ENCODE assay signal across 25 cellular contexts in genomic region chr17:38619451-38619795, GRCh38. TPM values are rescaled to one million over a fixed set of nuclear protein-coding genes. Genes with fewer than 3 reads are reported as not detected.
"Had no signal": no experiment of that assay in that cellular context is flagged by ENCODE, and none has a peak within 500 bp of the region (broad histone marks: within the 10 kb centered on the region; RNA-seq: fewer than 3 reads in every experiment).

No MANE protein-coding gene starts in this region.

- H3K4me3 Mint-ChIP-seq: dendritic cell treated with granulocyte-macrophage colony-stimulating factor and Interleukin-4, amounts not matched to agents 40 ng/mL and 50 ng/mL, for 4 days; effector memory CD8-positive, alpha-beta T cell; immature natural killer cell; memory B cell; mesothelial cell of epicardium; natural killer cell; neural crest cell; stimulated activated memory B cell treated with anti-CD40 and anti-IgM and Interleukin-4, amounts not matched to agents 10 μg/mL and 1 μg/mL and 100 μg/mL, for 72 hours; stimulated activated naive CD8-positive, alpha-beta T cell treated with anti-CD3 and anti-CD28 coated beads, Interleukin-15, Interleukin-2, amounts not matched to agents 100 ng/mL and 50 ng/mL, for 24 hours had no signal

- H3K9me3 ChIP-seq: esophagus squamous epithelium, gastroesophageal sphincter, left ventricle myocardium inferior, lower lobe of right lung, ovary, right atrium auricular region, tibial artery, upper lobe of left lung, uterus had no signal

- H3K36me3 Mint-ChIP-seq: immature natural killer cell; memory B cell; mesothelial cell of epicardium; natural killer cell; stimulated activated memory B cell treated with anti-CD40 and anti-IgM and Interleukin-4, amounts not matched to agents 10 μg/mL and 1 μg/mL and 100 μg/mL, for 72 hours had no signal

- H3K27ac ChIP-seq: esophagus squamous epithelium, gastroesophageal sphincter, left ventricle myocardium inferior, lower lobe of right lung, ovary, right atrium auricular region, tibial artery, upper lobe of left lung, uterus had no signal

- H3K36me3 ChIP-seq: esophagus squamous epithelium, gastroesophageal sphincter, left ventricle myocardium inferior, lower lobe of right lung, ovary, right atrium auricular region, tibial artery, upper lobe of left lung, uterus had no signal

- H3K9me3 Mint-ChIP-seq: dendritic cell treated with granulocyte-macrophage colony-stimulating factor and Interleukin-4, amounts not matched to agents 40 ng/mL and 50 ng/mL, for 4 days; effector memory CD8-positive, alpha-beta T cell; immature natural killer cell; memory B cell; mesothelial cell of epicardium; natural killer cell; neural crest cell; stimulated activated memory B cell treated with anti-CD40 and anti-IgM and Interleukin-4, amounts not matched to agents 10 μg/mL and 1 μg/mL and 100 μg/mL, for 72 hours; stimulated activated naive CD8-positive, alpha-beta T cell treated with anti-CD3 and anti-CD28 coated beads, Interleukin-15, Interleukin-2, amounts not matched to agents 100 ng/mL and 50 ng/mL, for 24 hours had no signal

- H3K4me1 ChIP-seq: esophagus squamous epithelium, gastroesophageal sphincter, left ventricle myocardium inferior, lower lobe of right lung, right atrium auricular region, tibial artery, upper lobe of left lung, uterus had no signal

- ATAC-seq: effector memory CD8-positive, alpha-beta T cell; gastroesophageal sphincter; left cardiac atrium; lower lobe of right lung; natural killer cell; stimulated activated memory B cell treated with anti-CD40 and anti-IgM and Interleukin-4, amounts not matched to agents 10 μg/mL and 1 μg/mL and 100 μg/mL, for 72 hours had no signal

- FAIRE-seq: keratinocyte had no signal

- DNase-seq: effector memory CD8-positive, alpha-beta T cell; esophagus squamous epithelium; foreskin fibroblast; glutamatergic neuron; immature natural killer cell; left cardiac atrium; left ventricle myocardium inferior; lower lobe of right lung; natural killer cell; ovary; stimulated activated CD4-positive, alpha-beta T cell treated with anti-CD3 and anti-CD28 coated beads, Interleukin-15, amount 100 ng/mL, for 24 hours; stimulated activated CD4-positive, alpha-beta T cell treated with anti-CD3 and anti-CD28 coated beads, Interleukin-1b, Interleukin-23, amount 100 ng/mL, for 48 hours; stimulated activated CD4-positive, alpha-beta T cell treated with anti-CD3 and anti-CD28 coated beads, Interleukin-4, amount 100 ng/mL, for 24 hours; upper lobe of left lung; uterus had no signal

- H3K27me3 ChIP-seq: ovary, right atrium auricular region, upper lobe of left lung, uterus had no signal

- H3K4me3 ChIP-seq: esophagus squamous epithelium, gastroesophageal sphincter, left ventricle myocardium inferior, lower lobe of right lung, ovary, right atrium auricular region, tibial artery, upper lobe of left lung, uterus had no signal

- H3K4me1 Mint-ChIP-seq: immature natural killer cell, mesothelial cell of epicardium, natural killer cell had no signal

- H3K27ac Mint-ChIP-seq: dendritic cell treated with granulocyte-macrophage colony-stimulating factor and Interleukin-4, amounts not matched to agents 40 ng/mL and 50 ng/mL, for 4 days; immature natural killer cell; memory B cell; mesothelial cell of epicardium; natural killer cell; stimulated activated memory B cell treated with anti-CD40 and anti-IgM and Interleukin-4, amounts not matched to agents 10 μg/mL and 1 μg/mL and 100 μg/mL, for 72 hours; stimulated activated naive CD8-positive, alpha-beta T cell treated with anti-CD3 and anti-CD28 coated beads, Interleukin-15, Interleukin-2, amounts not matched to agents 100 ng/mL and 50 ng/mL, for 24 hours had no signal

RNA-seq across cellular contexts. Expression of gene SRCIN1, which starts 13.7 kb away (rescaled TPM):
- polyA plus RNA-seq: immature natural killer cell had no signal

RNA-seq across cellular contexts. Expression of gene EPOP, which starts 55.3 kb away (rescaled TPM):
- polyA plus RNA-seq: immature natural killer cell had no signal
